In the genomic region with DNA sequence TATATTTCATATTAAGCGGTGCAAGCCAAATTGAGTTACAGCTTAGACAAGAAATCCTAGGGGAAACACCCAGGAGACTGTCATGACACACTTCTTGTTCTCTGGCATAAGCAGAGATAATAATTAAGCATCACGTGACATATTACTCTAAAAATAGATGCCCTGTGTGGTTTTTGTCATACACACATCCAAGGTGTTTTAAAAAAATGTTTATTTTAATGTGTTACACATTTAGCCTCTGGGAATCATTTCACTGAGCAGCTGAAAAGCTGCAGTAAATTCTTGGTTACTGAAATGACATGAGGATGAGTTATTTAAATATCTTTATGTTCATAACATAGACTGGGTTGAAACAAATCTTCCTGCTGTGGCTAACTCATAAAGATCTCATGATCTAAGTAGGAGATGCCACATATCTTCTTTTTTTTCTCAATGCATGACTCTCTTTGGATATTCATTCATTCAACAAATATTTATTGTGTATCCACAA, we compare ENCODE assay signal across 9 cellular contexts. TPM values are rescaled to one million over a fixed set of nuclear protein-coding genes. Genes with fewer than 3 reads are reported as not detected.
DNase-seq lines count a peak whose midpoint lies in the region; ATAC-seq lines count a peak whose summit lies in the region.
"Had no signal": no experiment of that assay in that cellular context is flagged by ENCODE, and none has a peak within 500 bp of the region (broad histone marks: within the 10 kb centered on the region; RNA-seq: fewer than 3 reads in every experiment).

No MANE protein-coding gene starts in this region.

- H3K4me1 Mint-ChIP-seq in activated naive CD4-positive, alpha-beta T cell treated with anti-CD3 and anti-CD28 coated beads, Interleukin-2, amount 50 U/mL, for 24 hours = peaks cover 62% of the 10 kb centered on the region
- H3K4me1 Mint-ChIP-seq in activated naive CD4-positive, alpha-beta T cell treated with anti-CD3 and anti-CD28 coated beads, Interleukin-2, amount 10 ng/mL, durations not matched to agents 7 days and 5 days = peaks cover 28% of the 10 kb centered on the region
- peaks cover 16% of the 10 kb centered on the region for H3K4me1 Mint-ChIP-seq in T-helper 17 cell
- peaks cover 21 to 40% of the 10 kb centered on the region in 2 donors for H3K4me1 Mint-ChIP-seq in stimulated activated naive B cell treated with anti-CD40 and anti-IgM and Interleukin-4, amounts not matched to agents 10 μg/mL and 1 μg/mL and 100 μg/mL, for 72 hours

- no peaks in the 10 kb centered on the region for H3K27me3 Mint-ChIP-seq in activated naive CD4-positive, alpha-beta T cell treated with anti-CD3 and anti-CD28 coated beads, Interleukin-2, amount 50 U/mL, for 24 hours
- H3K27me3 Mint-ChIP-seq in activated naive CD4-positive, alpha-beta T cell treated with anti-CD3 and anti-CD28 coated beads, Interleukin-2, amount 10 ng/mL, durations not matched to agents 7 days and 5 days = no peaks in the 10 kb centered on the region
- H3K27me3 Mint-ChIP-seq in T-helper 17 cell = no peaks in the 10 kb centered on the region
- H3K27me3 Mint-ChIP-seq in stimulated activated naive B cell treated with anti-CD40 and anti-IgM and Interleukin-4, amounts not matched to agents 10 μg/mL and 1 μg/mL and 100 μg/mL, for 72 hours = no peaks in the 10 kb centered on the region

- H3K4me3 Mint-ChIP-seq in activated naive CD4-positive, alpha-beta T cell treated with anti-CD3 and anti-CD28 coated beads, Interleukin-2, amount 50 U/mL, for 24 hours = peak overlapping the region; percentile 61
- H3K4me3 Mint-ChIP-seq in activated naive CD4-positive, alpha-beta T cell treated with anti-CD3 and anti-CD28 coated beads, Interleukin-2, amount 10 ng/mL, durations not matched to agents 7 days and 5 days = no peak overlapping the region
- peak overlapping the region; percentile 28 for H3K4me3 Mint-ChIP-seq in T-helper 17 cell
- H3K4me3 Mint-ChIP-seq in stimulated activated naive B cell treated with anti-CD40 and anti-IgM and Interleukin-4, amounts not matched to agents 10 μg/mL and 1 μg/mL and 100 μg/mL, for 72 hours = peak overlapping the region; percentile 18 to 57

- peak; percentile 52 for ATAC-seq in HG02852 (IDR thresholded peaks at IDR 0.05; ENCODE audit: unreplicated experiment)
- ATAC-seq in T-helper 17 cell = no peak
- ATAC-seq in stimulated activated naive B cell treated with anti-CD40 and anti-IgM and Interleukin-4, amounts not matched to agents 10 μg/mL and 1 μg/mL and 100 μg/mL, for 72 hours (replicated peaks) = peak; percentile 75 to 76

- no peak overlapping the region for H3K27ac ChIP-seq in substantia nigra (ENCODE audit: low read depth, low read length, poor library complexity, severe bottlenecking)
- H3K27ac ChIP-seq: neutrophil had no signal

- CTCF ChIA-PET in activated naive CD4-positive, alpha-beta T cell treated with anti-CD3 and anti-CD28 coated beads, Interleukin-2, amount 10 ng/mL, durations not matched to agents 7 days and 5 days (lab: Charles Lee) = no interaction called here

- H3K9me3 Mint-ChIP-seq in activated naive CD4-positive, alpha-beta T cell treated with anti-CD3 and anti-CD28 coated beads, Interleukin-2, amount 50 U/mL, for 24 hours = peaks cover 17% of the 10 kb centered on the region
- H3K9me3 Mint-ChIP-seq in activated naive CD4-positive, alpha-beta T cell treated with anti-CD3 and anti-CD28 coated beads, Interleukin-2, amount 10 ng/mL, durations not matched to agents 7 days and 5 days = peaks cover 35% of the 10 kb centered on the region
- peaks cover 12 to 20% of the 10 kb centered on the region in 2 donors for H3K9me3 Mint-ChIP-seq in stimulated activated naive B cell treated with anti-CD40 and anti-IgM and Interleukin-4, amounts not matched to agents 10 μg/mL and 1 μg/mL and 100 μg/mL, for 72 hours

- peak overlapping the region; percentile 75 for H3K27ac Mint-ChIP-seq in activated naive CD4-positive, alpha-beta T cell treated with anti-CD3 and anti-CD28 coated beads, Interleukin-2, amount 50 U/mL, for 24 hours
- no peak overlapping the region for H3K27ac Mint-ChIP-seq in activated naive CD4-positive, alpha-beta T cell treated with anti-CD3 and anti-CD28 coated beads, Interleukin-2, amount 10 ng/mL, durations not matched to agents 7 days and 5 days
- H3K27ac Mint-ChIP-seq in T-helper 17 cell = peak overlapping the region; percentile 75
- H3K27ac Mint-ChIP-seq in stimulated activated naive B cell treated with anti-CD40 and anti-IgM and Interleukin-4, amounts not matched to agents 10 μg/mL and 1 μg/mL and 100 μg/mL, for 72 hours = peak overlapping the region; percentile 68

- peaks cover 28% of the 10 kb centered on the region for H3K36me3 Mint-ChIP-seq in activated naive CD4-positive, alpha-beta T cell treated with anti-CD3 and anti-CD28 coated beads, Interleukin-2, amount 50 U/mL, for 24 hours
- H3K36me3 Mint-ChIP-seq in activated naive CD4-positive, alpha-beta T cell treated with anti-CD3 and anti-CD28 coated beads, Interleukin-2, amount 10 ng/mL, durations not matched to agents 7 days and 5 days = peaks cover 61% of the 10 kb centered on the region
- peaks cover 9% of the 10 kb centered on the region for H3K36me3 Mint-ChIP-seq in T-helper 17 cell (ENCODE audit: low read depth)
- peaks cover 18 to 41% of the 10 kb centered on the region in 2 donors for H3K36me3 Mint-ChIP-seq in stimulated activated naive B cell treated with anti-CD40 and anti-IgM and Interleukin-4, amounts not matched to agents 10 μg/mL and 1 μg/mL and 100 μg/mL, for 72 hours

- H3K9me3 ChIP-seq in T-helper 17 cell (ENCODE audit: control insufficient read depth, low read length, poor library complexity, severe bottlenecking) = no peaks in the 10 kb centered on the region
- H3K9me3 ChIP-seq: neutrophil had no signal

- no peak for DNase-seq in activated naive CD4-positive, alpha-beta T cell treated with anti-CD3 and anti-CD28 coated beads, Interleukin-2, amount 10 ng/mL, durations not matched to agents 7 days and 5 days
- DNase-seq in T-helper 17 cell = no peak
- no peak for DNase-seq in stimulated activated naive B cell treated with anti-CD40 and anti-IgM and Interleukin-4, amounts not matched to agents 10 μg/mL and 1 μg/mL and 100 μg/mL, for 72 hours
- no peak for DNase-seq in globus pallidus (ENCODE audit: low spot score)
- no peak for DNase-seq in NCI-H2227 (lab: John Stamatoyannopoulos, UW; ENCODE audit: unreplicated experiment)
- DNase-seq in substantia nigra (lab: John Stamatoyannopoulos, UW) = no peak

RNA-seq across cellular contexts. Expression of a gene that starts 38.0 kb away (rescaled TPM):
- 10 to 100 TPM; 10.2 to 11.6 TPM for total RNA-seq in T-helper 17 cell
